ENCODE assay signal across 17 cellular contexts in genomic region chr3:111867889-111868426, GRCh38. TPM values are rescaled to one million over a fixed set of nuclear protein-coding genes. Genes with fewer than 3 reads are reported as not detected.
DNase-seq lines count a peak whose midpoint lies in the region; ATAC-seq and TF ChIP-seq lines count a peak whose summit lies in the region.
"Had no signal": no experiment of that assay in that cellular context is flagged by ENCODE, and none has a peak within 500 bp of the region (broad histone marks: within the 10 kb centered on the region; RNA-seq: fewer than 3 reads in every experiment).

No MANE protein-coding gene starts in this region.

- in situ Hi-C loops in brain microvascular endothelial cell (cut with HindIII; ENCODE audit: low pct_ligation_motif_present, low sequenced_read_pairs) = loop anchor here (10.0 kb wide), 1 partner anchor 153 kb away; no protein-coding TSS in a partner anchor

- TF ChIP-seq CTCF in heart left ventricle (IDR thresholded peaks at IDR 0.05) = no peak
- no peak for TF ChIP-seq CTCF in brain microvascular endothelial cell (IDR thresholded peaks at IDR 0.05; ENCODE audit: low read depth, low read length, missing control alignments)
- no peak for TF ChIP-seq CTCF in osteocyte (IDR thresholded peaks at IDR 0.05)
- no peak for TF ChIP-seq CTCF in tibial artery (IDR thresholded peaks at IDR 0.05)

- H3K4me1 Mint-ChIP-seq in osteocyte (ENCODE audit: unreplicated experiment) = peaks cover 74% of the 10 kb centered on the region

- peaks cover 29% of the 10 kb centered on the region for H3K36me3 Mint-ChIP-seq in osteocyte (ENCODE audit: unreplicated experiment)

- H3K9me3 Mint-ChIP-seq in osteocyte (ENCODE audit: unreplicated experiment) = no peaks in the 10 kb centered on the region

- DNase-seq in heart left ventricle (peak in 1 of 5 donors; percentile 46), cardiac septum (ENCODE audit: low spot score) (no peak), brain microvascular endothelial cell (no peak), osteocyte (ENCODE audit: extremely low spot score, unreplicated experiment) (no peak), tibial artery (no peak), SIG-M5 treated with dmso at 0.1 percent for 504 hours (lab: John Stamatoyannopoulos, UW; ENCODE audit: unreplicated experiment) (no peak), SW480 (ENCODE audit: low spot score) (no peak)
- DNase-seq: C1 segment of cervical spinal cord, DND-41, HCEC 1CT, NCI-H1105, NCI-H1694 treated with DMSO at 0.1 percent for 48 hours, NCI-H226, NCI-H524 treated with DMSO at 0.1 percent for 48 hours had no signal

- 69 to 73% (median 72%) methylated on average over 7 of the region's 7 CpGs for whole genome bisulfite sequencing in heart left ventricle, 4 donors

- H3K36me3 ChIP-seq in heart left ventricle (peaks cover 0 to 20% (median 0%) of the 10 kb centered on the region in 9 donors), brain microvascular endothelial cell (replicated peaks) (peaks cover 10% of the 10 kb centered on the region), tibial artery (no peaks in the 10 kb centered on the region)

- H3K27ac ChIP-seq in heart left ventricle (peak overlapping the region in 11 of 12 donors; percentile 36 to 99 (median 74)), brain microvascular endothelial cell (peak overlapping the region; percentile 54), tibial artery (peak overlapping the region; percentile 98 to 99)
- H3K27ac ChIP-seq: HL-60 had no signal

- H3K4me1 ChIP-seq in heart left ventricle (peaks cover 5 to 98% (median 80%) of the 10 kb centered on the region in 12 donors), tibial artery (peaks cover 0 to 98% (median 72%) of the 10 kb centered on the region in 4 donors)

- ATAC-seq in heart left ventricle (peak in 1 of 4 donors; percentile 6), GM21737 (IDR thresholded peaks at IDR 0.05; ENCODE audit: unreplicated experiment) (no peak)
- ATAC-seq: A549 had no signal

- H3K27me3 Mint-ChIP-seq in osteocyte (ENCODE audit: unreplicated experiment) = no peaks in the 10 kb centered on the region

- H3K4me3 ChIP-seq in heart left ventricle (peak overlapping the region in 1 of 12 donors; percentile 10), brain microvascular endothelial cell (ENCODE audit: low read depth, low read length) (no peak overlapping the region), tibial artery (no peak overlapping the region)
- H3K4me3 ChIP-seq: A549 had no signal

- H3K27ac Mint-ChIP-seq in osteocyte (ENCODE audit: unreplicated experiment) = peak overlapping the region; percentile 15

- no peaks in the 10 kb centered on the region for H3K27me3 ChIP-seq in heart left ventricle
- no peaks in the 10 kb centered on the region for H3K27me3 ChIP-seq in brain microvascular endothelial cell (replicated peaks)
- no peaks in the 10 kb centered on the region for H3K27me3 ChIP-seq in tibial artery

- TF ChIP-seq POLR2A in heart left ventricle (IDR thresholded peaks at IDR 0.05) = no peak

- intact Hi-C loops in heart left ventricle (cut with DNase I) = loop anchor here in 5 of 10 donors (5.0 to 10.0 kb wide), 4 partner anchors 34 to 83 kb away; no protein-coding TSS in a partner anchor
- intact Hi-C loops in cardiac septum (cut with DNase I) = no loop called here
- intact Hi-C loops in tibial artery (cut with DNase I; ENCODE audit: low total_unique reads) = loop anchor here (10.0 kb wide), 2 partner anchors 47 to 97 kb away; no protein-coding TSS in a partner anchor

- H3K9me3 ChIP-seq in heart left ventricle (no peaks in the 10 kb centered on the region), tibial artery (no peaks in the 10 kb centered on the region)
- H3K9me3 ChIP-seq: A549 had no signal

- H3K4me3 Mint-ChIP-seq in osteocyte (ENCODE audit: unreplicated experiment) = no peak overlapping the region

RNA-seq across cellular contexts. Expression of gene PHLDB2, which starts 8.9 kb away (rescaled TPM):
- total RNA-seq in heart left ventricle (100 to 1,000 TPM in 8 of 9 donors, 10 to 100 TPM in 1; 85.1 to 280 (median 121) TPM), cardiac septum (184 TPM), osteocyte (134 and 138 TPM in 2 replicates)
- polyA plus RNA-seq in heart left ventricle = 10 to 100 TPM; 59.0 to 87.2 TPM
